1 cellular context compared by ENCODE assay signal in the genomic region with DNA sequence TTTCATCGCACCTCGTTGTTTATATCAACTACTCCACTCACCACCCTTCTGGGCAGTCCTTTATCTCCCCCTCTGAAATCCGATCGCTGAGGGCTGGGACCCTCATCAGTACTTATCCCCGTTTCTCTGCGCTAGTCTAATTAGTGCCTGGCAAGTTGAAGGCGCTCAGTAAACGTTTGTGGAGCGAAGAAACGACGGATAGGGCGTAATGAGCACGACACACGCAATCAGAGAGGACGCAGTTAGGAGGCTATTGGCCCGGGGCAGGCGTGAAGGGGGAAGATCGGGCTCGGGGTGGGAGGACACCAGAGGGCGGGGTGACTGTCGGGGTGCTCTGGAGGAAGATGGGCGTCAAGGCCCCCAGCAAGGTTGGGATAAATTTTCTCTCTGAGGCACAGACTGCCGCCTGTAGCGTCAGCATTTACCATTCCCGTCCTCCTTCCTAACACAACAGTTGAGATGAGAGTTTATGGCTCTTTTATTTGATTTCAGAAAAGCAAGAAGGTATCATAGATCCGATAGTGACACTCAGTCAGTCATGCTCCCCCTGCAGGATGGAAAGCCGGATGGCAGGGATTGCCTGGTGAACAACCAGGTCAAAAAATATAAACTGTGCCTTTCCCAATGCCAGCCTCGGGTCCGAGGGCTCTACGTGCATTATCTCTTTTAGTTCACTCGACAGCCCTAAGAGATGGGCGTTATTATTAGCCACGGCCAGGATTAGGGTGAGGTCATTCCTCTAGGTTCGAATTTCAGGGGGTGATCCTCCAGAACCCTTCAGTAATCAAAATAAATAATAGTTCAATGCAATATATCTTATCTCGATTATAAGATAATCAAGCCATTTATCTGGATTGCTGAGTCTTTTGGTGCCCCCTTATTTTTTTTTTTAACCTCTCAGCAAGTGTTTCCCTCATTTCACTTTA.
TF ChIP-seq lines count a peak whose summit lies in the region.

No MANE protein-coding gene starts in this region.

TF ChIP-seq in HEK293, 187 proteins besides CTCF, POLR2A, EP300 and RAD21 (continued from another document):
- TF ChIP-seq, protein P1, sequence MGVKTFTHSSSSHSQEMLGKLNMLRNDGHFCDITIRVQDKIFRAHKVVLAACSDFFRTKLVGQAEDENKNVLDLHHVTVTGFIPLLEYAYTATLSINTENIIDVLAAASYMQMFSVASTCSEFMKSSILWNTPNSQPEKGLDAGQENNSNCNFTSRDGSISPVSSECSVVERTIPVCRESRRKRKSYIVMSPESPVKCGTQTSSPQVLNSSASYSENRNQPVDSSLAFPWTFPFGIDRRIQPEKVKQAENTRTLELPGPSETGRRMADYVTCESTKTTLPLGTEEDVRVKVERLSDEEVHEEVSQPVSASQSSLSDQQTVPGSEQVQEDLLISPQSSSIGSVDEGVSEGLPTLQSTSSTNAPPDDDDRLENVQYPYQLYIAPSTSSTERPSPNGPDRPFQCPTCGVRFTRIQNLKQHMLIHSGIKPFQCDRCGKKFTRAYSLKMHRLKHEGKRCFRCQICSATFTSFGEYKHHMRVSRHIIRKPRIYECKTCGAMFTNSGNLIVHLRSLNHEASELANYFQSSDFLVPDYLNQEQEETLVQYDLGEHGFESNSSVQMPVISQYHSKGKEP (tag by site-specific recombination; IDR thresholded peaks at IDR 0.05) = no peak
- TF ChIP-seq ZNF10 (tag by site-specific recombination; IDR thresholded peaks at IDR 0.05) = peak; percentile 71; the same call in 1 of the 2 replicates
- TF ChIP-seq ZNF138 (tag by site-specific recombination; IDR thresholded peaks at IDR 0.05; ENCODE audit: borderline replicate concordance) = no peak
- no peak for TF ChIP-seq HOXC10 (CRISPR knock-in tag; IDR thresholded peaks at IDR 0.05)
- TF ChIP-seq ZFHX2 (tag by site-specific recombination; conservative IDR thresholded peaks at IDR 0.05) = peak; percentile 48; the same call in 1 of the 2 replicates
- TF ChIP-seq ZNF514 (tag by site-specific recombination; IDR thresholded peaks at IDR 0.05) = no peak
- TF ChIP-seq ZBTB10 (tag by site-specific recombination; IDR thresholded peaks at IDR 0.05) = peak; percentile 83
- TF ChIP-seq ZNF560 (tag by site-specific recombination; IDR thresholded peaks at IDR 0.05; ENCODE audit: borderline replicate concordance) = no peak
- TF ChIP-seq, protein P2, sequence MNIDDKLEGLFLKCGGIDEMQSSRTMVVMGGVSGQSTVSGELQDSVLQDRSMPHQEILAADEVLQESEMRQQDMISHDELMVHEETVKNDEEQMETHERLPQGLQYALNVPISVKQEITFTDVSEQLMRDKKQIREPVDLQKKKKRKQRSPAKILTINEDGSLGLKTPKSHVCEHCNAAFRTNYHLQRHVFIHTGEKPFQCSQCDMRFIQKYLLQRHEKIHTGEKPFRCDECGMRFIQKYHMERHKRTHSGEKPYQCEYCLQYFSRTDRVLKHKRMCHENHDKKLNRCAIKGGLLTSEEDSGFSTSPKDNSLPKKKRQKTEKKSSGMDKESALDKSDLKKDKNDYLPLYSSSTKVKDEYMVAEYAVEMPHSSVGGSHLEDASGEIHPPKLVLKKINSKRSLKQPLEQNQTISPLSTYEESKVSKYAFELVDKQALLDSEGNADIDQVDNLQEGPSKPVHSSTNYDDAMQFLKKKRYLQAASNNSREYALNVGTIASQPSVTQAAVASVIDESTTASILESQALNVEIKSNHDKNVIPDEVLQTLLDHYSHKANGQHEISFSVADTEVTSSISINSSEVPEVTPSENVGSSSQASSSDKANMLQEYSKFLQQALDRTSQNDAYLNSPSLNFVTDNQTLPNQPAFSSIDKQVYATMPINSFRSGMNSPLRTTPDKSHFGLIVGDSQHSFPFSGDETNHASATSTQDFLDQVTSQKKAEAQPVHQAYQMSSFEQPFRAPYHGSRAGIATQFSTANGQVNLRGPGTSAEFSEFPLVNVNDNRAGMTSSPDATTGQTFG (tag by site-specific recombination; IDR thresholded peaks at IDR 0.05; ENCODE audit: borderline replicate concordance) = no peak
- no peak for TF ChIP-seq ZNF157 (tag by site-specific recombination; IDR thresholded peaks at IDR 0.05)
- no peak for TF ChIP-seq ZNF830 (tag by site-specific recombination; IDR thresholded peaks at IDR 0.05; ENCODE audit: low read depth)
- peak; percentile 70; the same call in 1 of the 2 replicates for TF ChIP-seq KLF9 (tag by site-specific recombination; IDR thresholded peaks at IDR 0.05; ENCODE audit: low read depth)
